ENCODE assay signal across 8 cellular contexts in the genomic region with DNA sequence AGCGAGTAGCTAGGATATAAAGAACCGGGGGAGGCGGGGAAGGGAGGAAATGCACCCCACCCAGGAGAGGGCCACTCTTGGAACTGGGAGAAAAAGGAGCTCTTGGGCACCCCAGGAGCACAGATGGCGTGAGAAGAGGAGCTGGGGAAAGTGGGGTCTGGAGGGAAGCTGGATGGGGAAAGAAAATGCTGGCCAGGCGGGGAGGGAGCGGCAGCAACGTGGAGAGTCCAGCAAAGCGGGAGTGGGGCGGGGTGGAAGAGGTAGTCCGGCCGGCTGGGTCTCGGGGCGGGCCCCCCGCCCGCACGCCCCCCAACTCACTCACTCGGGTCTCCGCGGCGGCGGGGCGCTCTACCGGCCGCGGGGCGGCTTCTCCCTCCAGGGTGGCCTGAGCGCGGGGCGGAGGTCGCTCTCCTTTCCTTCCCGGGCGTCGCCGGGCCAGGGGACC. TPM values are rescaled to one million over a fixed set of nuclear protein-coding genes. Genes with fewer than 3 reads are reported as not detected.
DNase-seq lines count a peak whose midpoint lies in the region; ATAC-seq lines count a peak whose summit lies in the region.

No MANE protein-coding gene starts in this region.

- peak overlapping the region; percentile 92 for H3K4me2 ChIP-seq in trophoblast cell (ENCODE audit: low read length)

- H2BK12ac ChIP-seq in trophoblast cell (ENCODE audit: low read length) = no peak overlapping the region

- H3K9ac ChIP-seq in trophoblast cell (ENCODE audit: low read length) = peak overlapping the region; percentile 97

- peaks cover 10 to 12% of the 10 kb centered on the region in 2 experiments for H3K36me3 ChIP-seq in trophoblast cell (ENCODE audit: control insufficient read depth in 1 of 2, insufficient read depth in 2 of 2, low read length in 2 of 2)

- H3K18ac ChIP-seq in trophoblast cell (ENCODE audit: low read length) = peak overlapping the region; percentile 87

- H3K23ac ChIP-seq in trophoblast cell (ENCODE audit: low read length) = no peak overlapping the region

- peak overlapping the region; percentile 98 for H3K4ac ChIP-seq in trophoblast cell (ENCODE audit: low read depth, low read length)

- H3K79me1 ChIP-seq in trophoblast cell (ENCODE audit: low read length) = peaks cover 36% of the 10 kb centered on the region

- peaks cover 7 to 9% of the 10 kb centered on the region in 2 experiments for H3K4me1 ChIP-seq in trophoblast cell (ENCODE audit: control insufficient read depth in 1 of 2, insufficient read depth in 2 of 2, low read length in 2 of 2)

- H3K79me2 ChIP-seq in trophoblast cell (ENCODE audit: control insufficient read depth, insufficient read depth, low read length, poor library complexity) = peaks cover 47% of the 10 kb centered on the region

- ATAC-seq in GM18520 (IDR thresholded peaks at IDR 0.05; ENCODE audit: unreplicated experiment) = no peak

- peak overlapping the region; percentile 98 for H3K4me3 ChIP-seq in trophoblast cell (ENCODE audit: low read depth, low read length)

- H4K12ac ChIP-seq in trophoblast cell (ENCODE audit: low read depth, low read length) = peak overlapping the region; percentile 78

- H3K27ac ChIP-seq in trophoblast cell (ENCODE audit: low read depth, low read length) = peak overlapping the region; percentile 86

- H3K14ac ChIP-seq in trophoblast cell (ENCODE audit: low read length) = peak overlapping the region; percentile 93

- peak overlapping the region; percentile 64 for H4K8ac ChIP-seq in trophoblast cell (ENCODE audit: low read depth, low read length)

- peak overlapping the region; percentile 93 for H4K91ac ChIP-seq in trophoblast cell (ENCODE audit: low read depth, low read length)

- peak overlapping the region; percentile 87 for H2BK120ac ChIP-seq in trophoblast cell (ENCODE audit: insufficient read depth, low read length, poor library complexity)

- no peaks in the 10 kb centered on the region for H3K9me3 ChIP-seq in trophoblast cell (ENCODE audit: insufficient read depth, low read depth, low read length)

- peak overlapping the region; percentile 66 for H2AFZ ChIP-seq in trophoblast cell (ENCODE audit: insufficient read depth, low read length, poor library complexity)

- no peaks in the 10 kb centered on the region for H3K27me3 ChIP-seq in trophoblast cell (ENCODE audit: insufficient read depth, low read length)

- WGBS in trophoblast cell (ENCODE audit: extremely low coverage, insufficient coverage, insufficient read length) = no CpG with 5 or more reads among the region's 34 CpGs

- H2AK5ac ChIP-seq in trophoblast cell (ENCODE audit: low read length) = peak overlapping the region; percentile 75

- peak; percentile 27 for DNase-seq in activated T-cell treated with anti-CD3 and anti-CD28 coated beads, Interleukin-2, amount 50 U/mL, for 1 hour
- DNase-seq in activated T-cell treated with anti-CD3 and anti-CD28 coated beads for 4 hours (no peak), glomerular visceral epithelial cell (ENCODE audit: extremely low spot score) (peak; percentile 16), trophoblast cell (no peak), AG20443 (ENCODE audit: low spot score) (no peak), NCI-H1092 (lab: John Stamatoyannopoulos, UW) (no peak)
- DNase-seq in activated CD4-positive, alpha-beta T cell treated with anti-CD3 and anti-CD28 coated beads, Interleukin-2, amount 50 U/mL, for 1 hour = peak; percentile 2

- peak overlapping the region; percentile 91 for H2BK5ac ChIP-seq in trophoblast cell (ENCODE audit: low read depth, low read length, poor library complexity)

RNA-seq across cellular contexts. Expression of a gene that starts 0.5 kb away (rescaled TPM):
- 30.8 and 31.2 TPM in 2 replicates for polyA plus RNA-seq in trophoblast cell (2013)

RNA-seq across cellular contexts. Expression of a gene that starts 22.4 kb away (rescaled TPM):
- 46.3 and 48.1 TPM in 2 replicates for polyA plus RNA-seq in trophoblast cell (2013)

RNA-seq across cellular contexts. Expression of a gene that starts 22.8 kb away (rescaled TPM):
- polyA plus RNA-seq in trophoblast cell (2013) = 63.0 and 64.1 TPM in 2 replicates

Comparison
In these comparisons a context has a peak if more than half of its experiments do, and no peak if none do; other contexts are left out.
1. DNase-seq: peak in activated T-cell treated with anti-CD3 and anti-CD28 coated beads, Interleukin-2, amount 50 U/mL, for 1 hour (single experiment), activated CD4-positive, alpha-beta T cell treated with anti-CD3 and anti-CD28 coated beads, Interleukin-2, amount 50 U/mL, for 1 hour (single experiment) and glomerular visceral epithelial cell (single experiment); none in activated T-cell treated with anti-CD3 and anti-CD28 coated beads for 4 hours (single experiment), trophoblast cell (0 of 2), AG20443 (single experiment) and NCI-H1092 (single experiment).